ENCODE assay signal across 8 cellular contexts in the genomic region with DNA sequence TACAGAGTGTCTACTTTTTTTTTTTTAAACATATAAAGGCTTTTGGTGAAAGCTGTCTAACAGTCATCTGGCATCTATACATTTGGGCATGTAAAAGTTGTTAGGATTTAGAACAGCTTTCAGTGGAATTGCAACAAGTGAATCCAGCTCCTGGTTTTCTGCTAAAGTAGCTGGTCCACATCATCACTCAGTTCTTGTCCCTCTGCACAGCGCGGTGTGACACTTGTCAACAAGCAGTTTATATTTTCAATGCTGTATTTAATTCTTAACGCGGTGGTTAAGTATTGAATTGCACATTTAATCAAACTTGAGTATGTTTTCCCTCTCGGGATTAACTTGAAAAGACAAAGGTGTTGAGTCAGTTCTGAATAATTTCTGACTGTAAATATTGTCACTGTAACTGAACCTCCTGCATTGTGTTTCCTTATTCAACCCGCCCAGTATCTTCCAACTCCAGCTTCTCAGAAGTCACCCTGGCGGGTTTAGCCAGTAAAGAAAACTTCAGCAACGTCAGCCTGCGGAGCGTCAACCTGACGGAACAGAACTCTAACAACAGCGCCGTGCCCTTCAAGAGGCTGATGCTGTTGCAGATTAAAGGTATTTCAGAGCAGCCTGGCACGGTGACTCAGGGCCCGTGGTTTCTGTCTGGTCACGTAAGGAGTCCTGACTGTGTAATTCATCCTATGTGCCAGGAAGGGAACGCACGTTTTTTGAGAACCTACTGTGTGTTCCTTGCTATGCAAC.
DNase-seq lines count a peak whose midpoint lies in the region; ATAC-seq and TF ChIP-seq lines count a peak whose summit lies in the region.
"Not testable (repeated sequence)": the region's sequence is repeated elsewhere in the genome, so short reads cannot be mapped to it uniquely, and the experiment has no call there.

No MANE protein-coding gene starts in this region.

- DNase-seq in SIG-M5 treated with dmso at 0.1 percent for 504 hours (lab: John Stamatoyannopoulos, UW; ENCODE audit: unreplicated experiment): peak; percentile 22
- DNase-seq in activated CD4-positive, alpha-beta T cell treated with anti-CD3 and anti-CD28 coated beads, Interleukin-2, amount 50 U/mL, for 24 hours (ENCODE audit: low read depth in 1 of 2, low spot score in 1 of 2): peak; percentile 37 to 71
- DNase-seq in activated T-helper 9 cell treated with anti-CD3 and anti-CD28 coated beads, Interleukin-2, amount 50 U/mL, for 16 hours (ENCODE audit: low read depth): peak; percentile 69
- peak; percentile 44 for DNase-seq in effector CD4-positive, alpha-beta T cell
- DNase-seq in mucosa of descending colon: not testable (repeated sequence)
- peak; percentile 82 for DNase-seq in stimulated activated CD4-positive, alpha-beta T cell treated with anti-CD3 and anti-CD28 coated beads, Interleukin-4, amount 100 ng/mL, for 24 hours
- DNase-seq in ureter (ENCODE audit: low spot score): peak; percentile 70

- H3K9me3 ChIP-seq in HEK293 (ENCODE audit: control insufficient read depth, insufficient read depth, low read depth, low read length); mucosa of descending colon: not testable (repeated sequence)

- H3K27ac ChIP-seq in HEK293 (ENCODE audit: extremely low read depth, low read depth, low read length): not testable (repeated sequence)

- not testable (repeated sequence) for H3K4me3 ChIP-seq in HEK293 (ENCODE audit: low read depth, low read length); mucosa of descending colon

- intact Hi-C loops in mucosa of descending colon (cut with DNase I, micrococcal nuclease): not testable (repeated sequence)

- not testable (repeated sequence) for H3K4me1 ChIP-seq in HEK293 (ENCODE audit: control insufficient read depth, insufficient read depth, low read length); mucosa of descending colon (ENCODE audit: low read depth)

- not testable (repeated sequence) for H3K36me3 ChIP-seq in HEK293 (ENCODE audit: control insufficient read depth in 2 of 2, insufficient read depth in 1 of 2, low read length in 2 of 2); mucosa of descending colon (ENCODE audit: low read depth)

- POLR2A ChIA-PET in HEK293 (lab: Yijun Ruan, JAX): not testable (repeated sequence)

- CTCF ChIA-PET in HEK293 (lab: Yijun Ruan, JAX): interaction anchor here (1.0 to 1.2 kb wide), 2 partner anchors 8 to 24 kb away, joined by 3 to 8 read pairs; no protein-coding TSS in a partner anchor

- ATAC-seq in mucosa of descending colon: peak; percentile 42

- not testable (repeated sequence) for TF ChIP-seq CTCF in HEK293 (tag by site-specific recombination; IDR thresholded peaks at IDR 0.05); mucosa of descending colon (IDR thresholded peaks at IDR 0.05)

TF ChIP-seq in HEK293, 187 proteins besides CTCF, POLR2A, EP300 and RAD21:
- TF ChIP-seq SCRT2 (tag by site-specific recombination; IDR thresholded peaks at IDR 0.05): peak; percentile 83
TF ChIP-seq in HEK293: peak in this region for 1; not testable (repeated sequence) for 186.
